18 cellular contexts compared by ENCODE assay signal in the genomic region with DNA sequence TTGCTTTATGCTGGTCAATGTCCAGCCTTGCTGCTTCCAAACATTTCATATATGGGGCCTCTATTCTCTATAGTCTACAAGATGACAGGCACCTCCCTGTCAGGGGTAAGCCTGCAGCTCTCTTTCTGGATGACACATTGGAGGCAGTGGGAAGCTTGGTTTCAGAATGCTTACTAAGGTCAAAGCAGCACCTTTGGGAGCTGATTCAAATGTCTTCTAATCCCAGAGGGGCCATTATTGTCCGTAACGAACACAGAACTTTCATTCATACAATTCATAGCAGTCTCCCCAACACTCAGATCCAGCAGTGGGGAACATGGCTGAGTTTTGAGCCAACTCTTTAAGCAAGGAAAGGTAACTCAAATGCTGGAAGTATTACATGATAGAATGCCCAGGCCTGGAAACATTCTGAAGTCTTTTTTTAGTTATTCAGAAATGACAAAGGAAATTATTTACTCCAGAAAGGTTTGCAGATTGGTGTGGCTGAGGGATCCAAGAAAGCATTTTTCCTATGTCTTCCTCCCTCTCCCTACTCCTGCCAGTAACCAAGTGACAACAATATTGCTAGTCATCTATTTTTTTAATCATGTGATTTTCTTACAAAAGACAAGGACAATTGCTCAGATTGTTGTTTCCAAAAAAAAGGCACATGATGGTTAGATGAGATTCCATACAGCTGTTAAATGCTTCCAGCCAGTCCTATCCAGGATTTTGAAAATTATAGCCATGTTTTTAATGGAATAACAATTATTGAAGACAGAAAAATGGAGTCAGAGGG.
DNase-seq lines count a peak whose midpoint lies in the region; ATAC-seq and TF ChIP-seq lines count a peak whose summit lies in the region.
"Had no signal": no experiment of that assay in that cellular context is flagged by ENCODE, and none has a peak within 500 bp of the region (broad histone marks: within the 10 kb centered on the region; RNA-seq: fewer than 3 reads in every experiment).

No MANE protein-coding gene starts in this region.

- DNase-seq in activated naive CD8-positive, alpha-beta T cell treated with anti-CD3 and anti-CD28 coated beads for 36 hours: no peak
- DNase-seq in adrenal gland: no peak
- DNase-seq in tibial nerve (ENCODE audit: low spot score in 2 of 2): no peak
- no peak for DNase-seq in activated CD4-positive, alpha-beta T cell treated with anti-CD3 and anti-CD28 coated beads, Interleukin-2, amount 50 U/mL, for 1 hour
- DNase-seq: activated naive CD4-positive, alpha-beta T cell treated with anti-CD3 and anti-CD28 coated beads, Interleukin-2, amount 50 U/mL, for 16 hours; cortex of kidney; mucosa of descending colon; NCI-H2081; NCI-H510A; occipital lobe; stimulated activated CD8-positive, alpha-beta memory T cell treated with anti-CD3 and anti-CD28 coated beads, Interleukin-4, amount 100 ng/mL, for 48 hours had no signal

- no peak overlapping the region for H3K4me3 Mint-ChIP-seq in activated naive CD8-positive, alpha-beta T cell
- no peak overlapping the region for H3K4me3 Mint-ChIP-seq in activated naive CD8-positive, alpha-beta T cell treated with anti-CD3 and anti-CD28 coated beads for 36 hours
- no peak overlapping the region for H3K4me3 Mint-ChIP-seq in nephron
- H3K4me3 Mint-ChIP-seq: brain, IgD-negative memory B cell had no signal

- peaks cover 4% of the 10 kb centered on the region for H3K9me3 Mint-ChIP-seq in activated naive CD8-positive, alpha-beta T cell (ENCODE audit: low read depth)
- peaks cover 5% of the 10 kb centered on the region for H3K9me3 Mint-ChIP-seq in activated naive CD8-positive, alpha-beta T cell treated with anti-CD3 and anti-CD28 coated beads for 36 hours
- H3K9me3 Mint-ChIP-seq in nephron: no peaks in the 10 kb centered on the region
- H3K9me3 Mint-ChIP-seq: brain, IgD-negative memory B cell had no signal

- intact Hi-C loops in adrenal gland (cut with DNase I): no loop called here

- H3K4me1 Mint-ChIP-seq in activated naive CD8-positive, alpha-beta T cell (ENCODE audit: low read depth): peaks cover 33% of the 10 kb centered on the region
- peaks cover 24% of the 10 kb centered on the region for H3K4me1 Mint-ChIP-seq in activated naive CD8-positive, alpha-beta T cell treated with anti-CD3 and anti-CD28 coated beads for 36 hours
- H3K4me1 Mint-ChIP-seq in nephron: peaks cover 21% of the 10 kb centered on the region

- TF ChIP-seq POLR2A in adrenal gland (IDR thresholded peaks at IDR 0.05) (no peak), tibial nerve (IDR thresholded peaks at IDR 0.05) (no peak)

- ATAC-seq in HG02870 (IDR thresholded peaks at IDR 0.05; ENCODE audit: unreplicated experiment) (no peak), GM18870 (IDR thresholded peaks at IDR 0.05; ENCODE audit: unreplicated experiment) (no peak)
- ATAC-seq: mucosa of descending colon had no signal

- 47 to 66% (median 50%) methylated on average over 2 of the region's 2 CpGs for WGBS in adrenal gland, 4 donors
- 25 to 39% methylated on average over 2 of the region's 2 CpGs for WGBS in tibial nerve, 2 donors

- H3K27me3 ChIP-seq in adrenal gland (no peaks in the 10 kb centered on the region), tibial nerve (no peaks in the 10 kb centered on the region)

- H3K4me1 ChIP-seq in adrenal gland (replicated peaks in 1 of 2) (peaks cover 0 to 15% of the 10 kb centered on the region in 2 donors), tibial nerve (peaks cover 0 to 46% (median 10%) of the 10 kb centered on the region in 4 donors)

- H3K4me3 ChIP-seq in adrenal gland (no peak overlapping the region), tibial nerve (no peak overlapping the region)
- H3K4me3 ChIP-seq: mucosa of descending colon had no signal

- H3K9me3 ChIP-seq in adrenal gland (replicated peaks in 1 of 3) (no peaks in the 10 kb centered on the region), tibial nerve (no peaks in the 10 kb centered on the region)
- H3K9me3 ChIP-seq: mucosa of descending colon had no signal

- TF ChIP-seq EP300 in tibial nerve (IDR thresholded peaks at IDR 0.05): peak in 1 of 2 donors; percentile 35

- H3K36me3 ChIP-seq in adrenal gland (replicated peaks in 1 of 2) (no peaks in the 10 kb centered on the region), tibial nerve (no peaks in the 10 kb centered on the region)

- peak overlapping the region in 3 of 5 donors; percentile 21 to 38 (median 25) for H3K27ac ChIP-seq in adrenal gland
- peak overlapping the region in 3 of 4 donors; percentile 9 to 83 (median 70) for H3K27ac ChIP-seq in tibial nerve
- H3K27ac ChIP-seq: HL-60 had no signal

- H3K27me3 Mint-ChIP-seq in activated naive CD8-positive, alpha-beta T cell: no peaks in the 10 kb centered on the region
- no peaks in the 10 kb centered on the region for H3K27me3 Mint-ChIP-seq in activated naive CD8-positive, alpha-beta T cell treated with anti-CD3 and anti-CD28 coated beads for 36 hours
- H3K27me3 Mint-ChIP-seq in nephron (ENCODE audit: low read depth): no peaks in the 10 kb centered on the region
- H3K27me3 Mint-ChIP-seq: IgD-negative memory B cell had no signal

- H3K36me3 Mint-ChIP-seq in activated naive CD8-positive, alpha-beta T cell: peaks cover 7% of the 10 kb centered on the region
- peaks cover 3% of the 10 kb centered on the region for H3K36me3 Mint-ChIP-seq in activated naive CD8-positive, alpha-beta T cell treated with anti-CD3 and anti-CD28 coated beads for 36 hours
- no peaks in the 10 kb centered on the region for H3K36me3 Mint-ChIP-seq in nephron (ENCODE audit: low read depth)
- H3K36me3 Mint-ChIP-seq: brain, IgD-negative memory B cell had no signal

- peak overlapping the region; percentile 61 for H3K27ac Mint-ChIP-seq in activated naive CD8-positive, alpha-beta T cell
- H3K27ac Mint-ChIP-seq in activated naive CD8-positive, alpha-beta T cell treated with anti-CD3 and anti-CD28 coated beads for 36 hours: no peak overlapping the region
- peak overlapping the region in 2 of 3 experiments; percentile 8 to 62 for H3K27ac Mint-ChIP-seq in nephron
- H3K27ac Mint-ChIP-seq: IgD-negative memory B cell had no signal

- TF ChIP-seq CTCF in adrenal gland (IDR thresholded peaks at IDR 0.05) (no peak), nephron (IDR thresholded peaks at IDR 0.05; ENCODE audit: unreplicated experiment in 3 of 3) (no peak), tibial nerve (IDR thresholded peaks at IDR 0.05) (no peak)
